ENCODE assay signal across 26 cellular contexts in the genomic region with DNA sequence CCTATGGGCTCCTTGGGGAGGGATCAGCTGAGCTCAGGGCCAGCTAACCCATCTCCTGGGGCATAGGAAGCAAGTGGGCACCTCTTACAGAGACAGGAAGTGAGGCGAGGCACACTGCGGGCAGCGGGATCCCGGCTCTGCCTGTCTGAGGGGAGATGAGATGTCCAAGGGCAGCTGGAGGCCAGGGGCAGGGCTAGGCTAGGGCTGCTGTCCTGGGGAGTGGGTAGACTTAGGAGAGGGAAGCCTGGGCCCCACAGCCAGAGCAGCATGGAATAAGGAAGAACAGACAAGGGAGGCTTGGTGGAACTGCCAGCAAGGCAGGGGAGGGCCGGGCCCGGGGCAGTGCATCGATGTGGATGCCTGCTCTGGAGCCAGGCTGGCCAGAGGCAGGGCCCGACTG.
DNase-seq lines count a peak whose midpoint lies in the region; ATAC-seq, FAIRE-seq and TF ChIP-seq lines count a peak whose summit lies in the region.
"Had no signal": no experiment of that assay in that cellular context is flagged by ENCODE, and none has a peak within 500 bp of the region (broad histone marks: within the 10 kb centered on the region; RNA-seq: fewer than 3 reads in every experiment).

No MANE protein-coding gene starts in this region.

- no peak overlapping the region for H3K9ac ChIP-seq in kidney (ENCODE audit: low read length in 2 of 2)

- peak; percentile 54 for DNase-seq in activated effector memory CD4-positive, alpha-beta T cell treated with anti-CD3 and anti-CD28 coated beads, Interleukin-2, amount 50 U/mL, for 16 hours
- DNase-seq in activated effector memory CD4-positive, alpha-beta T cell treated with Interleukin-2 at 50 U/mL for 16 hours, result no peak
- DNase-seq in D341Med (ENCODE audit: low spot score), result peak; percentile 12
- peak; percentile 53 for DNase-seq in kidney
- peak; percentile 33 for DNase-seq in sciatic nerve (ENCODE audit: low spot score)
- DNase-seq in NCI-H2171 (lab: John Stamatoyannopoulos, UW), result no peak
- no peak for DNase-seq in RPMI8226
- no peak for DNase-seq in AML-193 (lab: John Stamatoyannopoulos, UW)
- DNase-seq: activated CD4-positive, alpha-beta T cell treated with anti-CD3 and anti-CD28 coated beads, Interleukin-2, amount 50 U/mL, for 4 hours; CD4-positive, alpha-beta memory T cell; colonic mucosa; effector CD4-positive, alpha-beta T cell; hypothalamus; NCI-H1436 treated with DMSO at 0.1 percent for 48 hours; NCI-H2107; occipital lobe; PC-9; SHP77; stimulated activated CD4-positive, alpha-beta T cell treated with anti-CD3 and anti-CD28 coated beads, Interleukin-15, amount 100 ng/mL, for 24 hours; stimulated activated CD4-positive, alpha-beta T cell treated with anti-CD3 and anti-CD28 coated beads, Interleukin-4, amount 100 ng/mL, for 4 hours; T-helper 2 cell; upper lobe of left lung had no signal

- intact Hi-C loops in kidney (cut with DNase I) (no loop called here), sciatic nerve (cut with DNase I) (no loop called here)

- peaks cover 0 to 2% of the 10 kb centered on the region in 2 donors for H3K4me1 ChIP-seq in kidney (ENCODE audit: control insufficient read depth in 1 of 2, insufficient read depth in 1 of 2, low read depth in 1 of 2, low read length in 2 of 2)
- H3K4me1 ChIP-seq: colonic mucosa, upper lobe of left lung had no signal

- no peak overlapping the region for H3K4me3 ChIP-seq in kidney (ENCODE audit: low read length in 2 of 2)
- H3K4me3 ChIP-seq: colonic mucosa, PC-9, upper lobe of left lung had no signal

- no peak for FAIRE-seq in kidney (lab: Jason Lieb, UNC)
- FAIRE-seq: GM18507 had no signal

- no peak overlapping the region for H3K27ac ChIP-seq in kidney (ENCODE audit: low read depth in 2 of 2, low read length in 2 of 2)
- H3K27ac ChIP-seq: colonic mucosa, epithelial cell of prostate, PC-9, upper lobe of left lung had no signal

- peaks cover 2 to 4% of the 10 kb centered on the region in 2 donors for H3K36me3 ChIP-seq in kidney (ENCODE audit: control insufficient read depth in 1 of 2, insufficient read depth in 2 of 2, low read length in 2 of 2)
- H3K36me3 ChIP-seq: colonic mucosa had no signal

- ATAC-seq in sciatic nerve, result no peak
- ATAC-seq: HCT116; stimulated activated effector memory CD8-positive, alpha-beta T cell treated with anti-CD3 and anti-CD28 coated beads, Interleukin-12 subunit alpha, Interleukin-12 subunit beta, amount 100 ng/mL, for 72 hours had no signal

- TF ChIP-seq CTCF in kidney (IDR thresholded peaks at IDR 0.05; ENCODE audit: borderline replicate concordance, extremely low read depth, insufficient read depth), result no peak

- no peaks in the 10 kb centered on the region for H3K9me3 ChIP-seq in kidney (ENCODE audit: control insufficient read depth in 1 of 2, low read length in 2 of 2)
- H3K9me3 ChIP-seq: colonic mucosa, upper lobe of left lung had no signal

Comparison
In these comparisons a context has a peak if more than half of its experiments do, and no peak if none do; other contexts are left out.
1. DNase-seq: peak in activated effector memory CD4-positive, alpha-beta T cell treated with anti-CD3 and anti-CD28 coated beads, Interleukin-2, amount 50 U/mL, for 16 hours (single experiment), D341Med (single experiment), kidney (single experiment) and sciatic nerve (single experiment); none in activated effector memory CD4-positive, alpha-beta T cell treated with Interleukin-2 at 50 U/mL for 16 hours (single experiment), NCI-H2171 (single experiment), RPMI8226 (single experiment) and AML-193 (0 of 2).